ENCODE assay signal across 8 cellular contexts in genomic region chr19:2096543-2097329, GRCh38. TPM values are rescaled to one million over a fixed set of nuclear protein-coding genes. Genes with fewer than 3 reads are reported as not detected.
DNase-seq lines count a peak whose midpoint lies in the region; ATAC-seq and TF ChIP-seq lines count a peak whose summit lies in the region.

TSS of gene IZUMO4 (plus strand) at chr19:2096915. CDS start at chr19:2096946, 31 bp downstream.

- H3K4me3 Mint-ChIP-seq in activated T-helper 2 cell treated with anti-CD3 and anti-CD28 coated beads, Interferon-gamma antibody, Interleukin-2, Interleukin-4, amounts not matched to agents 10 μg/mL and 5 μg/mL and 100 μg/mL, durations not matched to agents 14 hours and 24 hours and 36 hours (ENCODE audit: low read depth), result peak within 1 kb of the TSS; percentile 97
- peak within 1 kb of the TSS; percentile 98 for H3K4me3 Mint-ChIP-seq in natural killer cell

- H3K27ac Mint-ChIP-seq in activated T-helper 2 cell treated with anti-CD3 and anti-CD28 coated beads, Interferon-gamma antibody, Interleukin-2, Interleukin-4, amounts not matched to agents 10 μg/mL and 5 μg/mL and 100 μg/mL, durations not matched to agents 14 hours and 24 hours and 36 hours, result peak within 1 kb of the TSS; percentile 84
- H3K27ac Mint-ChIP-seq in natural killer cell, result peak within 1 kb of the TSS; percentile 88 to 90

- peak; percentile 49; the same call in 1 of the 2 replicates for TF ChIP-seq CTCF in LNCAP (IDR thresholded peaks at IDR 0.05)
- peak; percentile 14 for TF ChIP-seq CTCF in fibroblast of pulmonary artery (IDR thresholded peaks at IDR 0.05; ENCODE audit: low read length, missing control alignments)
- TF ChIP-seq CTCF in natural killer cell (IDR thresholded peaks at IDR 0.05), result peak; percentile 25

- H3K4me3 ChIP-seq in fibroblast of pulmonary artery (replicated peaks; ENCODE audit: low read depth, low read length), result peak within 1 kb of the TSS; percentile 72

- no peaks in the 10 kb centered on the region for H3K27me3 Mint-ChIP-seq in activated T-helper 2 cell treated with anti-CD3 and anti-CD28 coated beads, Interferon-gamma antibody, Interleukin-2, Interleukin-4, amounts not matched to agents 10 μg/mL and 5 μg/mL and 100 μg/mL, durations not matched to agents 14 hours and 24 hours and 36 hours (ENCODE audit: low read depth)
- no peaks in the 10 kb centered on the region for H3K27me3 Mint-ChIP-seq in natural killer cell (ENCODE audit: low read depth in 2 of 2)

- H3K36me3 Mint-ChIP-seq in activated T-helper 2 cell treated with anti-CD3 and anti-CD28 coated beads, Interferon-gamma antibody, Interleukin-2, Interleukin-4, amounts not matched to agents 10 μg/mL and 5 μg/mL and 100 μg/mL, durations not matched to agents 14 hours and 24 hours and 36 hours (ENCODE audit: low read depth), result peaks cover 45% of the 10 kb centered on the region
- no peaks in the 10 kb centered on the region for H3K36me3 Mint-ChIP-seq in natural killer cell

- no peaks in the 10 kb centered on the region for H3K9me3 Mint-ChIP-seq in activated T-helper 2 cell treated with anti-CD3 and anti-CD28 coated beads, Interferon-gamma antibody, Interleukin-2, Interleukin-4, amounts not matched to agents 10 μg/mL and 5 μg/mL and 100 μg/mL, durations not matched to agents 14 hours and 24 hours and 36 hours
- no peaks in the 10 kb centered on the region for H3K9me3 Mint-ChIP-seq in natural killer cell

- H3K4me1 Mint-ChIP-seq in activated T-helper 2 cell treated with anti-CD3 and anti-CD28 coated beads, Interferon-gamma antibody, Interleukin-2, Interleukin-4, amounts not matched to agents 10 μg/mL and 5 μg/mL and 100 μg/mL, durations not matched to agents 14 hours and 24 hours and 36 hours (ENCODE audit: low read depth), result peaks cover 15% of the 10 kb centered on the region
- H3K4me1 Mint-ChIP-seq in natural killer cell, result peaks cover 19 to 35% of the 10 kb centered on the region in 2 donors

- ATAC-seq in natural killer cell, result peak; percentile 80 to 92 (median 83)

- peak; percentile 96 for DNase-seq in EL
- DNase-seq in H4 (ENCODE audit: low spot score), result peak; percentile 92
- peak; percentile 90 for DNase-seq in RPMI7951 (ENCODE audit: low read depth)
- peak; percentile 98 for DNase-seq in activated T-helper 2 cell treated with anti-CD3 and anti-CD28 coated beads, Interferon-gamma antibody, Interleukin-2, Interleukin-4, amounts not matched to agents 10 μg/mL and 5 μg/mL and 100 μg/mL, durations not matched to agents 14 hours and 24 hours and 36 hours (ENCODE audit: low spot score)
- DNase-seq in fibroblast of pulmonary artery (ENCODE audit: low read depth), result peak; percentile 98
- DNase-seq in natural killer cell, result peak; percentile 99
- peak; percentile 99 for DNase-seq in stimulated activated naive CD4-positive, alpha-beta T cell treated with Interleukin-2 at 50 U/mL for 16 hours (lab: John Stamatoyannopoulos, UW)

- intact Hi-C loops in activated T-helper 2 cell treated with anti-CD3 and anti-CD28 coated beads, Interferon-gamma antibody, Interleukin-2, Interleukin-4, amounts not matched to agents 10 μg/mL and 5 μg/mL and 100 μg/mL, durations not matched to agents 14 hours and 24 hours and 36 hours (cut with micrococcal nuclease), result loop anchor here (1.0 to 5.0 kb wide), 5 partner anchors 11 to 199 kb away; partner anchors contain the start of gene AP3D1
- intact Hi-C loops in natural killer cell (cut with micrococcal nuclease), result loop anchor here (1.0 to 5.0 kb wide), 5 partner anchors 9 to 78 kb away; partner anchors contain the start of gene AP3D1

RNA-seq across cellular contexts. Expression of gene IZUMO4, which starts in this region (rescaled TPM):
- 1.3 and 4.2 TPM in 2 replicates for total RNA-seq in H4 (2014; rRNA removed; shearing (Covaris generic))
- 1.4 and 2.2 TPM in 2 replicates for total RNA-seq in RPMI7951 (2014; rRNA removed; shearing (Covaris generic))
- 7.6 and 9.5 TPM in 2 replicates for total RNA-seq in activated T-helper 2 cell treated with anti-CD3 and anti-CD28 coated beads, Interferon-gamma antibody, Interleukin-2, Interleukin-4, amounts not matched to agents 10 μg/mL and 5 μg/mL and 100 μg/mL, durations not matched to agents 14 hours and 24 hours and 36 hours
- total RNA-seq in natural killer cell, result 1 to 10 TPM; 3.3 to 7.6 (median 7.1) TPM

Comparison
In these comparisons a context has a peak if more than half of its experiments do, and no peak if none do; other contexts are left out.
1. Peak in every context shown above with its lines: DNase-seq, ATAC-seq and H3K4me3 ChIP-seq.